ENCODE assay signal across 22 cellular contexts in genomic region chr1:36705629-36706028, GRCh38.
A peak's percentile ranks its signal among the peaks of the same experiment; 100 is the strongest.
DNase-seq lines count a peak whose midpoint lies in the region; ATAC-seq, FAIRE-seq and TF ChIP-seq lines count a peak whose summit lies in the region.
"Had no signal": no experiment of that assay in that cellular context is flagged by ENCODE, and none has a peak within 500 bp of the region (broad histone marks: within the 10 kb centered on the region; RNA-seq: fewer than 3 reads in every experiment).

No MANE protein-coding gene starts in this region.

- peaks cover 20% of the 10 kb centered on the region for H3K4me1 Mint-ChIP-seq in neural progenitor cell

- H3F3A ChIP-seq in neural progenitor cell (ENCODE audit: low read depth), result peaks cover 22% of the 10 kb centered on the region

- H3K36me3 ChIP-seq in neural progenitor cell (no peaks in the 10 kb centered on the region), kidney (ENCODE audit: control insufficient read depth in 1 of 2, insufficient read depth in 2 of 2, low read length in 2 of 2) (no peaks in the 10 kb centered on the region)
- H3K36me3 ChIP-seq in effector memory CD4-positive, alpha-beta T cell (ENCODE audit: control insufficient read depth, insufficient read depth, low read length), result no peaks in the 10 kb centered on the region
- H3K36me3 ChIP-seq: BLaER1, esophagus muscularis mucosa, right atrium auricular region had no signal

- H4K20me1 ChIP-seq in neural progenitor cell (ENCODE audit: low read depth), result no peaks in the 10 kb centered on the region
- H4K20me1 ChIP-seq: BLaER1 had no signal

- H3K9me3 Mint-ChIP-seq in neural progenitor cell, result no peaks in the 10 kb centered on the region
- H3K9me3 Mint-ChIP-seq: stimulated activated effector memory CD8-positive, alpha-beta T cell treated with anti-CD3 and anti-CD28 coated beads, Interleukin-12 subunit alpha, Interleukin-12 subunit beta, amount 100 ng/mL, for 72 hours had no signal

- H3K4me1 ChIP-seq in neural progenitor cell (peaks cover 37% of the 10 kb centered on the region), kidney (ENCODE audit: control insufficient read depth in 1 of 2, insufficient read depth in 1 of 2, low read depth in 1 of 2, low read length in 2 of 2) (no peaks in the 10 kb centered on the region)
- no peaks in the 10 kb centered on the region for H3K4me1 ChIP-seq in effector memory CD4-positive, alpha-beta T cell (ENCODE audit: control insufficient read depth, insufficient read depth, low read length, poor library complexity, severe bottlenecking)
- H3K4me1 ChIP-seq: right atrium auricular region had no signal

- no peak for FAIRE-seq in kidney (lab: Jason Lieb, UNC)
- FAIRE-seq: GM18507 had no signal

- no peak for ATAC-seq in GM18520 (IDR thresholded peaks at IDR 0.05; ENCODE audit: unreplicated experiment)
- ATAC-seq: left ventricle myocardium superior; PC-3; stimulated activated effector memory CD8-positive, alpha-beta T cell treated with anti-CD3 and anti-CD28 coated beads, Interleukin-12 subunit alpha, Interleukin-12 subunit beta, amount 100 ng/mL, for 72 hours had no signal

- intact Hi-C loops in kidney (cut with DNase I), result loop anchor here (10.0 kb wide), 1 partner anchor 729 kb away; no protein-coding TSS in a partner anchor

- H3K9me3 ChIP-seq in neural progenitor cell (ENCODE audit: low read depth) (no peaks in the 10 kb centered on the region), kidney (ENCODE audit: control insufficient read depth in 1 of 2, low read length in 2 of 2) (no peaks in the 10 kb centered on the region)
- no peaks in the 10 kb centered on the region for H3K9me3 ChIP-seq in effector memory CD4-positive, alpha-beta T cell (ENCODE audit: control insufficient read depth, low read length)
- H3K9me3 ChIP-seq: BLaER1, esophagus muscularis mucosa, right atrium auricular region had no signal

- no peak for TF ChIP-seq POLR2A in NB4 (IDR thresholded peaks at IDR 0.05; ENCODE audit: extremely low read depth, insufficient read length)

- H3K9ac ChIP-seq in neural progenitor cell (no peak overlapping the region), kidney (ENCODE audit: low read length in 2 of 2) (no peak overlapping the region)
- H3K9ac ChIP-seq: BLaER1 had no signal

- H3K27me3 ChIP-seq in neural progenitor cell, result no peaks in the 10 kb centered on the region
- no peaks in the 10 kb centered on the region for H3K27me3 ChIP-seq in effector memory CD4-positive, alpha-beta T cell (replicated peaks; ENCODE audit: control insufficient read depth, insufficient read depth, low read length, poor library complexity, severe bottlenecking)
- H3K27me3 ChIP-seq: BLaER1, right atrium auricular region had no signal

- H3K4me2 ChIP-seq in neural progenitor cell, result peak overlapping the region; percentile 10

- DNase-seq in NCI-H2029 treated with DMSO at 0.1 percent for 48 hours (lab: John Stamatoyannopoulos, UW), result peak; percentile 66
- no peak for DNase-seq in NCI-H2029 (lab: John Stamatoyannopoulos, UW)
- peak; percentile 42 for DNase-seq in NB4 (ENCODE audit: low read depth)
- peak; percentile 18 for DNase-seq in RPMI8226
- no peak for DNase-seq in neural progenitor cell (ENCODE audit: low spot score)
- DNase-seq in effector memory CD4-positive, alpha-beta T cell, result no peak
- no peak for DNase-seq in kidney
- DNase-seq: 8988T; activated CD4-positive, alpha-beta T cell treated with anti-CD3 and anti-CD28 coated beads, Interleukin-2, amount 50 U/mL, for 4 hours; activated naive CD4-positive, alpha-beta T cell; activated T-cell treated with anti-CD3 and anti-CD28 coated beads for 4 hours; KBM-7; left ventricle myocardium superior; PC-3; stimulated activated CD4-positive, alpha-beta T cell treated with anti-CD3 and anti-CD28 coated beads, Interleukin-15, amount 100 ng/mL, for 24 hours; SW 1271 had no signal

- H3K27ac ChIP-seq in neural progenitor cell (no peak overlapping the region), kidney (ENCODE audit: low read depth in 2 of 2, low read length in 2 of 2) (no peak overlapping the region)
- no peak overlapping the region for H3K27ac ChIP-seq in effector memory CD4-positive, alpha-beta T cell (ENCODE audit: insufficient read depth, low read length, poor library complexity, severe bottlenecking)
- H3K27ac ChIP-seq: BLaER1, esophagus muscularis mucosa, right atrium auricular region had no signal

- no peak overlapping the region for H3K4me3 Mint-ChIP-seq in neural progenitor cell
- H3K4me3 Mint-ChIP-seq: stimulated activated effector memory CD8-positive, alpha-beta T cell treated with anti-CD3 and anti-CD28 coated beads, Interleukin-12 subunit alpha, Interleukin-12 subunit beta, amount 100 ng/mL, for 72 hours had no signal

- H3K36me3 Mint-ChIP-seq in neural progenitor cell, result no peaks in the 10 kb centered on the region
- H3K36me3 Mint-ChIP-seq: stimulated activated effector memory CD8-positive, alpha-beta T cell treated with anti-CD3 and anti-CD28 coated beads, Interleukin-12 subunit alpha, Interleukin-12 subunit beta, amount 100 ng/mL, for 72 hours had no signal

- H3K27me3 Mint-ChIP-seq in neural progenitor cell (ENCODE audit: insufficient read depth, low read depth), result peaks cover 11% of the 10 kb centered on the region

- no peak for TF ChIP-seq CTCF in NB4 (IDR thresholded peaks at IDR 0.05; ENCODE audit: low read depth, low read length)
- peak; percentile 16 for TF ChIP-seq CTCF in neural progenitor cell (IDR thresholded peaks at IDR 0.05)
- TF ChIP-seq CTCF in kidney (IDR thresholded peaks at IDR 0.05; ENCODE audit: borderline replicate concordance, extremely low read depth, insufficient read depth), result no peak

- H3K79me2 ChIP-seq in neural progenitor cell (ENCODE audit: low read depth), result no peaks in the 10 kb centered on the region

- H2AFZ ChIP-seq in neural progenitor cell (replicated peaks), result no peak overlapping the region

- no peak overlapping the region for H3K27ac Mint-ChIP-seq in neural progenitor cell
- H3K27ac Mint-ChIP-seq: stimulated activated effector memory CD8-positive, alpha-beta T cell treated with anti-CD3 and anti-CD28 coated beads, Interleukin-12 subunit alpha, Interleukin-12 subunit beta, amount 100 ng/mL, for 72 hours had no signal

- H3K4me3 ChIP-seq in NB4 (ENCODE audit: low read depth, low read length) (no peak overlapping the region), neural progenitor cell (no peak overlapping the region), kidney (ENCODE audit: low read length in 2 of 2) (no peak overlapping the region)
- no peak overlapping the region for H3K4me3 ChIP-seq in effector memory CD4-positive, alpha-beta T cell (ENCODE audit: insufficient read depth, low read depth, low read length, poor library complexity, severe bottlenecking)
- H3K4me3 ChIP-seq: BLaER1, esophagus muscularis mucosa, right atrium auricular region had no signal

Comparison
In these comparisons a context has a peak if more than half of its experiments do, and no peak if none do; other contexts are left out.
1. DNase-seq: peak in NCI-H2029 treated with DMSO at 0.1 percent for 48 hours (single experiment), NB4 (single experiment) and RPMI8226 (single experiment); none in NCI-H2029 (single experiment), neural progenitor cell (single experiment), effector memory CD4-positive, alpha-beta T cell (0 of 3) and kidney (single experiment).